Comparison of ENCODE assay signal across 24 cellular contexts in genomic region chr16:50478021-50478772, GRCh38.
DNase-seq lines count a peak whose midpoint lies in the region; FAIRE-seq and TF ChIP-seq lines count a peak whose summit lies in the region.
"Had no signal": no experiment of that assay in that cellular context is flagged by ENCODE, and none has a peak within 500 bp of the region (broad histone marks: within the 10 kb centered on the region; RNA-seq: fewer than 3 reads in every experiment).

No MANE protein-coding gene starts in this region.

- H3K27ac ChIP-seq in H1 (ENCODE audit: low read depth, low read length) (no peak overlapping the region), sigmoid colon (no peak overlapping the region), thyroid gland (no peak overlapping the region)
- H3K27ac ChIP-seq: body of pancreas, spleen had no signal

- H3K4me2 ChIP-seq in H1 (ENCODE audit: insufficient read depth in 1 of 2, low read depth in 2 of 2, low read length in 2 of 2) = no peak overlapping the region

- H2BK120ac ChIP-seq in H1 (replicated peaks; ENCODE audit: low read depth, low read length) = no peak overlapping the region

- H3K79me1 ChIP-seq in H1 (ENCODE audit: low read depth, low read length) = no peaks in the 10 kb centered on the region

- no peaks in the 10 kb centered on the region for H3K27me3 ChIP-seq in H1 (replicated peaks in 1 of 4; ENCODE audit: control insufficient read depth in 3 of 4, extremely low read depth in 1 of 4, insufficient read depth in 3 of 4, low read length in 3 of 4)
- peaks cover 0 to 12% (median 0%) of the 10 kb centered on the region in 3 donors for H3K27me3 ChIP-seq in sigmoid colon
- no peaks in the 10 kb centered on the region for H3K27me3 ChIP-seq in thyroid gland
- H3K27me3 ChIP-seq: body of pancreas had no signal

- H3K36me3 Mint-ChIP-seq in activated T-helper 1 cell treated with anti-CD3 and anti-CD28 coated beads, Interleukin-12 subunit alpha, Interleukin-12 subunit beta, Interleukin-2, Interleukin-4 antibody, amounts not matched to agents 30 ng/mL and 10 ng/mL and 1 ng/mL, durations not matched to agents 14 hours and 24 hours and 36 hours (ENCODE audit: low read depth) = no peaks in the 10 kb centered on the region
- H3K36me3 Mint-ChIP-seq: mesothelial cell of epicardium had no signal

- H3K36me3 ChIP-seq in H1 (ENCODE audit: control insufficient read depth in 2 of 4, insufficient read depth in 4 of 4, low read length in 3 of 4) (no peaks in the 10 kb centered on the region), sigmoid colon (no peaks in the 10 kb centered on the region), thyroid gland (no peaks in the 10 kb centered on the region)
- H3K36me3 ChIP-seq: spleen had no signal

- no peak overlapping the region for H3K27ac Mint-ChIP-seq in activated T-helper 1 cell treated with anti-CD3 and anti-CD28 coated beads, Interleukin-12 subunit alpha, Interleukin-12 subunit beta, Interleukin-2, Interleukin-4 antibody, amounts not matched to agents 30 ng/mL and 10 ng/mL and 1 ng/mL, durations not matched to agents 14 hours and 24 hours and 36 hours
- H3K27ac Mint-ChIP-seq: activated CD4-positive, alpha-beta T cell treated with anti-CD3 and anti-CD28 coated beads, Interleukin-2, amount 10 ng/mL, durations not matched to agents 24 days and 14 days; mesothelial cell of epicardium; naive thymus-derived CD4-positive, alpha-beta T cell had no signal

- TF ChIP-seq RAD21 in H1 (IDR thresholded peaks at IDR 0.05 in 1 of 2, conservative IDR thresholded peaks at IDR 0.05 in 1 of 2; ENCODE audit: low read depth in 2 of 2, low read length in 2 of 2) = no peak

- H2BK15ac ChIP-seq in H1 (ENCODE audit: low read length) = 0 out of 2 replicates have a peak overlapping the region, but pooled peaks have one; percentile 88

- intact Hi-C loops in sigmoid colon (cut with DNase I) (no loop called here), thyroid gland (cut with DNase I) (no loop called here)
- intact Hi-C loops in activated T-helper 1 cell treated with anti-CD3 and anti-CD28 coated beads, Interleukin-12 subunit alpha, Interleukin-12 subunit beta, Interleukin-2, Interleukin-4 antibody, amounts not matched to agents 30 ng/mL and 10 ng/mL and 1 ng/mL, durations not matched to agents 14 hours and 24 hours and 36 hours (cut with micrococcal nuclease) = no loop called here

- TF ChIP-seq CTCF in H1 (IDR thresholded peaks at IDR 0.05; ENCODE audit: control extremely low read depth in 1 of 3, insufficient read depth in 1 of 3, low read depth in 1 of 3, low read length in 3 of 3) = no peak
- TF ChIP-seq CTCF in sigmoid colon (IDR thresholded peaks at IDR 0.05) = no peak
- TF ChIP-seq CTCF in thyroid gland (IDR thresholded peaks at IDR 0.05) = no peak

- H3K9me3 ChIP-seq in H1 (ENCODE audit: insufficient read depth in 2 of 2, low read depth in 1 of 2, low read length in 1 of 2) = no peaks in the 10 kb centered on the region
- no peaks in the 10 kb centered on the region for H3K9me3 ChIP-seq in sigmoid colon
- no peaks in the 10 kb centered on the region for H3K9me3 ChIP-seq in thyroid gland
- H3K9me3 ChIP-seq: body of pancreas, spleen had no signal

- H3K4ac ChIP-seq in H1 (replicated peaks; ENCODE audit: insufficient read length, low read depth, low read length) = no peak overlapping the region

- H2BK12ac ChIP-seq in H1 (ENCODE audit: low read depth, low read length) = no peak overlapping the region

- no peaks in the 10 kb centered on the region for H4K20me1 ChIP-seq in H1 (replicated peaks in 1 of 2; ENCODE audit: control insufficient read depth in 1 of 2, insufficient read depth in 2 of 2, low read length in 2 of 2)

- WGBS in H1 (ENCODE audit: extremely low coverage in 1 of 2, insufficient coverage in 1 of 2, insufficient read length in 1 of 2, insufficient replicate concordance in 2 of 2, low coverage in 1 of 2, low lambda C conversion rate in 2 of 2, missing lambda C conversion rate in 1 of 2), 2 experiments = 87% methylated on average over 13 of the region's 24 CpGs; no CpG with 5 or more reads in 1 of the 2 experiments
- WGBS in sigmoid colon, 2 donors = 17 to 64% methylated on average over 24 of the region's 24 CpGs
- WGBS in thyroid gland, 2 donors = 40 to 52% methylated on average over 23 to 24 of the region's 24 CpGs

- H2BK20ac ChIP-seq in H1 (ENCODE audit: low read length) = 0 out of 2 replicates have a peak overlapping the region, but pooled peaks have one; percentile 80

- H4K5ac ChIP-seq in H1 (ENCODE audit: insufficient read length, low read depth, low read length) = no peak overlapping the region

- no peak overlapping the region for H2AK5ac ChIP-seq in H1 (ENCODE audit: low read depth, low read length)

- H3K4me1 ChIP-seq in H1 (replicated peaks in 1 of 4; ENCODE audit: control insufficient read depth in 3 of 4, insufficient read depth in 4 of 4, low read length in 3 of 4) (peaks cover 0 to 6% (median 0%) of the 10 kb centered on the region in 4 experiments; a peak in 3 of 7 replicates), sigmoid colon (no peaks in the 10 kb centered on the region), thyroid gland (no peaks in the 10 kb centered on the region)
- H3K4me1 ChIP-seq: body of pancreas, spleen had no signal

- POLR2A ChIA-PET in H1 (lab: Charles Lee; ENCODE audit: partially characterized antibody) = interaction anchor here (0.9 kb wide), 2 partner anchors 9 to 22 kb away, joined by 3 to 4 read pairs; no protein-coding TSS in a partner anchor

- H3K4me3 Mint-ChIP-seq in activated T-helper 1 cell treated with anti-CD3 and anti-CD28 coated beads, Interleukin-12 subunit alpha, Interleukin-12 subunit beta, Interleukin-2, Interleukin-4 antibody, amounts not matched to agents 30 ng/mL and 10 ng/mL and 1 ng/mL, durations not matched to agents 14 hours and 24 hours and 36 hours = no peak overlapping the region
- H3K4me3 Mint-ChIP-seq: activated CD4-positive, alpha-beta T cell treated with anti-CD3 and anti-CD28 coated beads, Interleukin-2, amount 10 ng/mL, durations not matched to agents 24 days and 14 days; mesothelial cell of epicardium had no signal

- no peak overlapping the region for H3K23ac ChIP-seq in H1 (ENCODE audit: insufficient read length)

- no peak for FAIRE-seq in H1 (lab: Jason Lieb, UNC)
- FAIRE-seq: islet of Langerhans had no signal

- H3K4me3 ChIP-seq in H1 (ENCODE audit: extremely low read depth in 1 of 4, insufficient read depth in 2 of 4, low read depth in 3 of 4, low read length in 4 of 4) = no peak overlapping the region
- no peak overlapping the region for H3K4me3 ChIP-seq in sigmoid colon
- no peak overlapping the region for H3K4me3 ChIP-seq in thyroid gland (replicated peaks in 1 of 3)
- H3K4me3 ChIP-seq: body of pancreas, dorsolateral prefrontal cortex, spleen had no signal

- peaks cover 11% of the 10 kb centered on the region for H3K27me3 Mint-ChIP-seq in activated T-helper 1 cell treated with anti-CD3 and anti-CD28 coated beads, Interleukin-12 subunit alpha, Interleukin-12 subunit beta, Interleukin-2, Interleukin-4 antibody, amounts not matched to agents 30 ng/mL and 10 ng/mL and 1 ng/mL, durations not matched to agents 14 hours and 24 hours and 36 hours (ENCODE audit: insufficient read depth)

- no peak overlapping the region for H3K56ac ChIP-seq in H1 (replicated peaks; ENCODE audit: insufficient read length, low read depth, low read length)

- TF ChIP-seq POLR2A in H1 (IDR thresholded peaks at IDR 0.05; ENCODE audit: control extremely low read depth in 1 of 2, low read depth in 2 of 2, low read length in 2 of 2) (no peak), sigmoid colon (IDR thresholded peaks at IDR 0.05) (no peak), thyroid gland (IDR thresholded peaks at IDR 0.05) (no peak)

- H4K91ac ChIP-seq in H1 (replicated peaks; ENCODE audit: insufficient read length, low read length) = no peak overlapping the region

- no peak overlapping the region for H3K9ac ChIP-seq in H1 (replicated peaks in 1 of 4; ENCODE audit: extremely low read depth in 1 of 4, low read depth in 3 of 4, low read length in 3 of 4)

- no peaks in the 10 kb centered on the region for H3K79me2 ChIP-seq in H1 (ENCODE audit: control insufficient read depth in 1 of 2, insufficient read depth in 2 of 2, low read length in 2 of 2)

- 0 out of 2 replicates have a peak overlapping the region, but pooled peaks have one; percentile 6 for H3K18ac ChIP-seq in H1 (ENCODE audit: extremely low read depth, low read length)

- 0 out of 2 replicates have a peak overlapping the region, but pooled peaks have one; percentile 34 for H2AFZ ChIP-seq in H1 (ENCODE audit: low read length)

- H2BK5ac ChIP-seq in H1 (ENCODE audit: low read depth, low read length) = no peak overlapping the region

- peak overlapping the region; percentile 28; the same call in 1 of the 2 replicates for H4K8ac ChIP-seq in H1 (ENCODE audit: extremely low read depth, insufficient read depth, low read length)

- DNase-seq in activated CD4-positive, CD25-positive, alpha-beta regulatory T cell treated with anti-CD3 and anti-CD28 coated beads, Interleukin-2, amount 50 U/mL, for 72 hours = peak; percentile 21
- DNase-seq in activated CD4-positive, CD25-positive, alpha-beta regulatory T cell (lab: John Stamatoyannopoulos, UW) = no peak
- DNase-seq in NCI-H510A (lab: John Stamatoyannopoulos, UW) (peak; percentile 65), H1 (ENCODE audit: low read depth in 1 of 2, low spot score in 2 of 2) (no peak), sigmoid colon (peak; percentile 56), thyroid gland (no peak), globus pallidus (ENCODE audit: low spot score) (no peak)
- no peak for DNase-seq in activated T-helper 1 cell treated with anti-CD3 and anti-CD28 coated beads, Interleukin-12 subunit alpha, Interleukin-12 subunit beta, Interleukin-2, Interleukin-4 antibody, amounts not matched to agents 30 ng/mL and 10 ng/mL and 1 ng/mL, durations not matched to agents 14 hours and 24 hours and 36 hours (ENCODE audit: low spot score)
- DNase-seq: ACHN; activated CD4-positive, alpha-beta T cell treated with anti-CD3 and anti-CD28 coated beads, Interleukin-2, amount 10 ng/mL, durations not matched to agents 24 days and 14 days; activated T-cell treated with anti-CD3 and anti-CD28 coated beads, Interleukin-2, amount 50 U/mL, for 1 hour; cerebellar nuclear complex; dorsolateral prefrontal cortex; KG1; left ventricle myocardium superior; MM.1S; naive thymus-derived CD4-positive, alpha-beta T cell; NCI-H1694 treated with DMSO at 0.1 percent for 48 hours; NCI-H748 treated with DMSO at 0.1 percent for 48 hours; spleen; trophoblast cell had no signal

- no peaks in the 10 kb centered on the region for H3K23me2 ChIP-seq in H1 (ENCODE audit: low read depth, low read length)

- no peak overlapping the region for H3K14ac ChIP-seq in H1 (ENCODE audit: insufficient read length)

- CTCF ChIA-PET in H1 (lab: Charles Lee; ENCODE audit: partially characterized antibody) = interaction anchor here (0.7 to 2.1 kb wide), 7 partner anchors 10 to 111 kb away, joined by 3 to 11 read pairs (median 3); no protein-coding TSS in a partner anchor

- H3K9me3 Mint-ChIP-seq in activated T-helper 1 cell treated with anti-CD3 and anti-CD28 coated beads, Interleukin-12 subunit alpha, Interleukin-12 subunit beta, Interleukin-2, Interleukin-4 antibody, amounts not matched to agents 30 ng/mL and 10 ng/mL and 1 ng/mL, durations not matched to agents 14 hours and 24 hours and 36 hours = no peaks in the 10 kb centered on the region
- H3K9me3 Mint-ChIP-seq: activated CD4-positive, alpha-beta T cell treated with anti-CD3 and anti-CD28 coated beads, Interleukin-2, amount 10 ng/mL, durations not matched to agents 24 days and 14 days had no signal

- TF ChIP-seq EP300 in H1 (IDR thresholded peaks at IDR 0.05; ENCODE audit: borderline replicate concordance in 1 of 2, low read depth in 2 of 2, low read length in 2 of 2) = no peak
- no peak for TF ChIP-seq EP300 in sigmoid colon (IDR thresholded peaks at IDR 0.05)

- H3K4me1 Mint-ChIP-seq in activated T-helper 1 cell treated with anti-CD3 and anti-CD28 coated beads, Interleukin-12 subunit alpha, Interleukin-12 subunit beta, Interleukin-2, Interleukin-4 antibody, amounts not matched to agents 30 ng/mL and 10 ng/mL and 1 ng/mL, durations not matched to agents 14 hours and 24 hours and 36 hours (ENCODE audit: low read depth) = peaks cover 10% of the 10 kb centered on the region

Comparison
In these comparisons a context has a peak if more than half of its experiments do, and no peak if none do; other contexts are left out.
1. DNase-seq: peak in activated CD4-positive, CD25-positive, alpha-beta regulatory T cell treated with anti-CD3 and anti-CD28 coated beads, Interleukin-2, amount 50 U/mL, for 72 hours (single experiment), NCI-H510A (single experiment) and sigmoid colon (single experiment); none in activated CD4-positive, CD25-positive, alpha-beta regulatory T cell (0 of 4), H1 (0 of 2), thyroid gland (0 of 2), globus pallidus (single experiment) and activated T-helper 1 cell treated with anti-CD3 and anti-CD28 coated beads, Interleukin-12 subunit alpha, Interleukin-12 subunit beta, Interleukin-2, Interleukin-4 antibody, amounts not matched to agents 30 ng/mL and 10 ng/mL and 1 ng/mL, durations not matched to agents 14 hours and 24 hours and 36 hours (single experiment).